8 cellular contexts compared by ENCODE assay signal in the genomic region with DNA sequence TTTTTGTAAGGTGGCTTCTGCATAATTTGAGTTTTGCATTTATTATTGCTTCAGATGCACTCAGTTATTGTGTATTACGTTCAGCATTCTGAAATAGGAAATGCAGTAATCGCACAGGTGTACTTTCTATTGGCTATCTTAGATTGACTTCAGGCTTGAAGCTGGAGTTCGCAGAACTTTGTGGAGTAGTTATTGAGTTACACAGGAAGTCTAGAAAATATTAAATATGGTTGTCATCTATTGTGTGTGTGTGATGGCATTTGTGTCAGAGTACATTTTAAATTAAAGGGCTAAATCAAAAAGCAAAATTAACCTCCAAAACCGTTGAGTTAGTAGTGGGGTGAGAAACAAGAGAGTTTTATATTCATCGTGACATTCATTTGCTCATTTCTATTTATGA. TPM values are rescaled to one million over a fixed set of nuclear protein-coding genes. Genes with fewer than 3 reads are reported as not detected.
DNase-seq lines count a peak whose midpoint lies in the region; ATAC-seq and TF ChIP-seq lines count a peak whose summit lies in the region.

No MANE protein-coding gene starts in this region.

- H2AFZ ChIP-seq in neuron (ENCODE audit: low read depth, low read length), result no peak overlapping the region

- peaks cover 19% of the 10 kb centered on the region for H3K4me1 ChIP-seq in neuron (ENCODE audit: insufficient read depth, low read length)

- H3K36me3 ChIP-seq in neuron (ENCODE audit: insufficient read depth, low read length), result peaks cover 11% of the 10 kb centered on the region

- DNase-seq in GM10266 (ENCODE audit: extremely low spot score), result peak; percentile 26
- DNase-seq in NOMO-1 (lab: John Stamatoyannopoulos, UW; ENCODE audit: unreplicated experiment in 2 of 2), result peak; percentile 51 to 73
- peak; percentile 70 for DNase-seq in dermis blood vessel endothelial cell
- DNase-seq in NCI-H2081 (lab: John Stamatoyannopoulos, UW), result no peak

- no peak for ATAC-seq in GM18511 (IDR thresholded peaks at IDR 0.05; ENCODE audit: unreplicated experiment)
- ATAC-seq in HG03469 (IDR thresholded peaks at IDR 0.05; ENCODE audit: unreplicated experiment), result no peak
- no peak for ATAC-seq in GM18498 (IDR thresholded peaks at IDR 0.05; ENCODE audit: unreplicated experiment)

- peak overlapping the region; percentile 97 for H3K4me3 ChIP-seq in neuron (ENCODE audit: low read length)

- no peak for TF ChIP-seq CTCF in GM10266 (IDR thresholded peaks at IDR 0.05; ENCODE audit: control insufficient read depth, insufficient read depth, low read depth, missing control alignments)

- H3K9me3 ChIP-seq in neuron (ENCODE audit: low read length), result peaks cover 3% of the 10 kb centered on the region

- no peaks in the 10 kb centered on the region for H3K27me3 ChIP-seq in neuron (ENCODE audit: insufficient read depth, low read length)

RNA-seq across cellular contexts. Expression of a gene that starts 2.7 kb away (rescaled TPM):
- 18.4 and 20.7 TPM in 2 replicates for total RNA-seq in dermis blood vessel endothelial cell

Comparison
In these comparisons a context has a peak if more than half of its experiments do, and no peak if none do; other contexts are left out.
1. DNase-seq: peak in GM10266 (single experiment), NOMO-1 (2 of 2) and dermis blood vessel endothelial cell (single experiment); none in NCI-H2081 (0 of 2).